ENCODE assay signal across 29 cellular contexts in genomic region chr3:154125378-154126030, GRCh38. TPM values are rescaled to one million over a fixed set of nuclear protein-coding genes. Genes with fewer than 3 reads are reported as not detected.
DNase-seq lines count a peak whose midpoint lies in the region; ATAC-seq and TF ChIP-seq lines count a peak whose summit lies in the region.
"Had no signal": no experiment of that assay in that cellular context is flagged by ENCODE, and none has a peak within 500 bp of the region (broad histone marks: within the 10 kb centered on the region; RNA-seq: fewer than 3 reads in every experiment).

No MANE protein-coding gene starts in this region.

- H3K23me2 ChIP-seq in H9 (ENCODE audit: insufficient read length, low read depth, low read length, poor library complexity, severe bottlenecking) = peaks cover 22% of the 10 kb centered on the region

- H3K79me1 ChIP-seq in mesenchymal stem cell (replicated peaks; ENCODE audit: low read length, poor library complexity, severe bottlenecking) (peaks cover 8% of the 10 kb centered on the region), H9 (ENCODE audit: insufficient read depth, low read depth, low read length, poor library complexity, severe bottlenecking) (no peaks in the 10 kb centered on the region)

- H4K91ac ChIP-seq in mesenchymal stem cell (ENCODE audit: low read length) (no peak overlapping the region), H9 (ENCODE audit: insufficient read length, low read depth, low read length) (no peak overlapping the region)

- H3K4me1 Mint-ChIP-seq in brain = peaks cover 56% of the 10 kb centered on the region
- peaks cover 28 to 29% of the 10 kb centered on the region in 2 experiments for H3K4me1 Mint-ChIP-seq in H9

- H3K4me3 Mint-ChIP-seq in brain (peak overlapping the region in 3 of 5 experiments; percentile 38 to 92 (median 66)), H9 (no peak overlapping the region)
- H3K4me3 Mint-ChIP-seq: activated CD8-positive, alpha-beta memory T cell treated with anti-CD3 and anti-CD28 coated beads, Interleukin-2, amount 10 ng/mL, durations not matched to agents 7 days and 5 days; dendritic cell treated with granulocyte-macrophage colony-stimulating factor and Interleukin-4, amounts not matched to agents 40 ng/mL and 50 ng/mL, for 4 days; HFFc6; naive thymus-derived CD8-positive, alpha-beta T cell; stimulated activated naive CD8-positive, alpha-beta T cell treated with anti-CD3 and anti-CD28 coated beads, Interleukin-15, Interleukin-2, amounts not matched to agents 100 ng/mL and 50 ng/mL, for 24 hours; T-helper 2 cell treated with Interferon-gamma antibody and Interleukin-4, amounts not matched to agents 5 μg/mL and 100 μg/mL, for 36 hours had no signal

- H3K9me3 Mint-ChIP-seq in brain (no peaks in the 10 kb centered on the region), H9 (no peaks in the 10 kb centered on the region)
- H3K9me3 Mint-ChIP-seq: dendritic cell treated with granulocyte-macrophage colony-stimulating factor and Interleukin-4, amounts not matched to agents 40 ng/mL and 50 ng/mL, for 4 days; naive thymus-derived CD8-positive, alpha-beta T cell; T-helper 2 cell treated with Interferon-gamma antibody and Interleukin-4, amounts not matched to agents 5 μg/mL and 100 μg/mL, for 36 hours had no signal

- peaks cover 26% of the 10 kb centered on the region for H3K27me3 Mint-ChIP-seq in brain
- peaks cover 27% of the 10 kb centered on the region for H3K27me3 Mint-ChIP-seq in H9 (ENCODE audit: low read depth)

- H3K18ac ChIP-seq in mesenchymal stem cell (ENCODE audit: low read depth in 1 of 2, low read length in 2 of 2) (no peak overlapping the region), H9 (ENCODE audit: insufficient read length, low read depth, low read length) (no peak overlapping the region)

- H2BK5ac ChIP-seq in mesenchymal stem cell (ENCODE audit: low read depth, low read length, poor library complexity, severe bottlenecking) (no peak overlapping the region), H9 (ENCODE audit: insufficient read length, low read length) (no peak overlapping the region)

- H2BK12ac ChIP-seq in mesenchymal stem cell (ENCODE audit: low read length in 2 of 2) = no peak overlapping the region
- no peak overlapping the region for H2BK12ac ChIP-seq in H9 (ENCODE audit: insufficient read length, low read depth, low read length)

- H3K14ac ChIP-seq in mesenchymal stem cell (ENCODE audit: low read length in 2 of 2) = no peak overlapping the region
- no peak overlapping the region for H3K14ac ChIP-seq in H9 (ENCODE audit: insufficient read depth, low read length)

- peaks cover 11% of the 10 kb centered on the region for H3K4me1 ChIP-seq in mesenchymal stem cell (ENCODE audit: control insufficient read depth, insufficient read depth, low read depth, low read length)
- H3K4me1 ChIP-seq in thoracic aorta (ENCODE audit: control insufficient read depth in 1 of 2, low read depth in 2 of 2) = peaks cover 0 to 37% of the 10 kb centered on the region in 2 donors
- peaks cover under 1% of the 10 kb centered on the region; the same call in 1 of the 2 replicates for H3K4me1 ChIP-seq in H9 (ENCODE audit: insufficient read depth, low read length)

- H3K36me3 Mint-ChIP-seq in brain (peaks cover 17% of the 10 kb centered on the region), H9 (ENCODE audit: insufficient read depth in 1 of 3, low read depth in 3 of 3) (peaks cover 11 to 26% (median 21%) of the 10 kb centered on the region in 3 experiments)
- H3K36me3 Mint-ChIP-seq: activated CD8-positive, alpha-beta memory T cell treated with anti-CD3 and anti-CD28 coated beads, Interleukin-2, amount 10 ng/mL, durations not matched to agents 7 days and 5 days; naive thymus-derived CD8-positive, alpha-beta T cell had no signal

- TF ChIP-seq CTCF in brain (conservative IDR thresholded peaks at IDR 0.05) (no peak), thoracic aorta (IDR thresholded peaks at IDR 0.05) (no peak), H9 (conservative IDR thresholded peaks at IDR 0.05) (no peak)

- H2BK15ac ChIP-seq in mesenchymal stem cell (ENCODE audit: low read depth, poor library complexity, severe bottlenecking) = no peak overlapping the region
- no peak overlapping the region for H2BK15ac ChIP-seq in H9 (ENCODE audit: low read depth, low read length)

- H2AK5ac ChIP-seq in mesenchymal stem cell (ENCODE audit: low read length, severe bottlenecking) = no peak overlapping the region
- no peak overlapping the region for H2AK5ac ChIP-seq in H9 (ENCODE audit: insufficient read length, low read length)

- H3K27ac ChIP-seq in mesenchymal stem cell (ENCODE audit: low read length, poor library complexity, severe bottlenecking) = peak overlapping the region; percentile 23
- no peak overlapping the region for H3K27ac ChIP-seq in thoracic aorta
- no peak overlapping the region for H3K27ac ChIP-seq in H9 (ENCODE audit: insufficient read length, low read depth, low read length)
- H3K27ac ChIP-seq: GM23248, ovary, VCaP had no signal

- no peak overlapping the region for H3K23ac ChIP-seq in mesenchymal stem cell (ENCODE audit: low read length in 2 of 2)
- H3K23ac ChIP-seq in H9 (ENCODE audit: insufficient read length, low read depth, low read length) = no peak overlapping the region

- H3K4me3 ChIP-seq in mesenchymal stem cell (ENCODE audit: insufficient read depth in 1 of 2, low read depth in 1 of 2, low read length in 2 of 2) (no peak overlapping the region), thoracic aorta (peak overlapping the region; percentile 89)
- H3K4me3 ChIP-seq: GM23248, ovary had no signal

- WGBS in mesenchymal stem cell = 100% methylated on average over 1 of the region's 2 CpGs
- WGBS in H9 (ENCODE audit: extremely low coverage, insufficient read length, low lambda C conversion rate) = no CpG with 5 or more reads among the region's 2 CpGs

- H4K8ac ChIP-seq in mesenchymal stem cell (ENCODE audit: low read length) (no peak overlapping the region), H9 (replicated peaks; ENCODE audit: insufficient read length, low read depth, low read length) (no peak overlapping the region)

- H2BK120ac ChIP-seq in mesenchymal stem cell (ENCODE audit: low read depth, low read length) (no peak overlapping the region), H9 (ENCODE audit: low read depth, low read length, poor library complexity, severe bottlenecking) (no peak overlapping the region)

- H3K36me3 ChIP-seq in mesenchymal stem cell (ENCODE audit: control insufficient read depth in 1 of 2, insufficient read depth in 2 of 2, low read depth in 1 of 2, low read length in 2 of 2) = no peaks in the 10 kb centered on the region
- H3K36me3 ChIP-seq in thoracic aorta = no peaks in the 10 kb centered on the region
- H3K36me3 ChIP-seq: ovary had no signal

- no peak overlapping the region for H3K9ac ChIP-seq in mesenchymal stem cell (ENCODE audit: low read length)
- no peak overlapping the region for H3K9ac ChIP-seq in H9 (ENCODE audit: extremely low read depth, insufficient read length, low read length)
- H3K9ac ChIP-seq: GM23248 had no signal

- no peak overlapping the region for H2BK20ac ChIP-seq in H9 (ENCODE audit: low read depth, low read length, poor library complexity, severe bottlenecking)

- DNase-seq in HT-29 (ENCODE audit: low spot score) = peak; percentile 56
- no peak for DNase-seq in mesenchymal stem cell
- no peak for DNase-seq in thoracic aorta (ENCODE audit: low spot score)
- no peak for DNase-seq in activated CD8-positive, alpha-beta memory T cell treated with anti-CD3 and anti-CD28 coated beads for 24 hours
- no peak for DNase-seq in mucosa of gallbladder (ENCODE audit: low spot score)
- DNase-seq in H9 = no peak
- DNase-seq: activated CD4-positive, alpha-beta T cell treated with anti-CD3 and anti-CD28 coated beads for 48 hours; activated CD8-positive, alpha-beta memory T cell treated with anti-CD3 and anti-CD28 coated beads, Interleukin-2, amount 10 ng/mL, durations not matched to agents 7 days and 5 days; activated naive CD4-positive, alpha-beta T cell treated with anti-CD3 and anti-CD28 coated beads, Interleukin-2, amount 50 U/mL, for 16 hours; anterior cingulate cortex; DMS 273 treated with DMSO at 0.1 percent for 48 hours; glutamatergic neuron; GM23248; HFFc6; KBM-7; mesendoderm; naive thymus-derived CD8-positive, alpha-beta T cell; NCI-H1436 treated with DMSO at 0.1 percent for 48 hours; NCI-H2171; NCI-H524 treated with DMSO at 0.1 percent for 48 hours; ovary; trophoblast cell had no signal

- H3K79me2 ChIP-seq in H9 (ENCODE audit: insufficient read depth, low read length) = no peaks in the 10 kb centered on the region; the same call in 1 of the 2 replicates

- no peak overlapping the region for H4K5ac ChIP-seq in H9 (ENCODE audit: insufficient read length, low read depth, low read length)

- H3K27ac Mint-ChIP-seq in brain (peak overlapping the region in 1 of 5 experiments; percentile 41), H9 (no peak overlapping the region)
- H3K27ac Mint-ChIP-seq: activated CD8-positive, alpha-beta memory T cell treated with anti-CD3 and anti-CD28 coated beads, Interleukin-2, amount 10 ng/mL, durations not matched to agents 7 days and 5 days; dendritic cell treated with granulocyte-macrophage colony-stimulating factor and Interleukin-4, amounts not matched to agents 40 ng/mL and 50 ng/mL, for 4 days; HFFc6; naive thymus-derived CD8-positive, alpha-beta T cell; stimulated activated naive CD8-positive, alpha-beta T cell treated with anti-CD3 and anti-CD28 coated beads, Interleukin-15, Interleukin-2, amounts not matched to agents 100 ng/mL and 50 ng/mL, for 24 hours; T-helper 2 cell treated with Interferon-gamma antibody and Interleukin-4, amounts not matched to agents 5 μg/mL and 100 μg/mL, for 36 hours had no signal

- H3K56ac ChIP-seq in H9 (ENCODE audit: insufficient read length, low read depth, low read length) = no peak overlapping the region

- H2AFZ ChIP-seq in mesenchymal stem cell (ENCODE audit: low read depth, low read length) (no peak overlapping the region), H9 (ENCODE audit: low read length) (no peak overlapping the region)
- H2AFZ ChIP-seq: GM23248 had no signal

- H4K20me1 ChIP-seq in H9 (ENCODE audit: control insufficient read depth, insufficient read depth, insufficient read length) = no peaks in the 10 kb centered on the region

- H3K4me2 ChIP-seq in mesenchymal stem cell (ENCODE audit: low read length, poor library complexity, severe bottlenecking) = no peak overlapping the region
- H3K4me2 ChIP-seq in H9 (ENCODE audit: insufficient read depth, insufficient read length, low read length) = no peak overlapping the region

- H3K9me3 ChIP-seq in mesenchymal stem cell (ENCODE audit: control insufficient read depth, low read length) = no peaks in the 10 kb centered on the region
- no peaks in the 10 kb centered on the region for H3K9me3 ChIP-seq in thoracic aorta
- no peaks in the 10 kb centered on the region for H3K9me3 ChIP-seq in H9 (ENCODE audit: control insufficient read depth, low read depth, low read length)
- H3K9me3 ChIP-seq: ovary had no signal

- no peak overlapping the region for H3K4ac ChIP-seq in mesenchymal stem cell (ENCODE audit: low read depth in 1 of 2, low read length in 2 of 2)
- no peak overlapping the region for H3K4ac ChIP-seq in H9 (ENCODE audit: low read depth, low read length)

- no peaks in the 10 kb centered on the region for H3K27me3 ChIP-seq in mesenchymal stem cell (ENCODE audit: control insufficient read depth in 1 of 2, insufficient read depth in 1 of 2, low read length in 2 of 2)
- no peaks in the 10 kb centered on the region for H3K27me3 ChIP-seq in thoracic aorta (replicated peaks; ENCODE audit: insufficient read depth)
- peaks cover 6% of the 10 kb centered on the region; the same call in 1 of the 2 replicates for H3K27me3 ChIP-seq in H9 (ENCODE audit: insufficient read depth, low read length)
- H3K27me3 ChIP-seq: ovary had no signal

- no peak overlapping the region for H3T11ph ChIP-seq in H9 (ENCODE audit: low read length)

- no peak for ATAC-seq in thoracic aorta (ENCODE audit: insufficient number of reproducible peaks, low FRiP score, low read depth)
- ATAC-seq in GM21367 (IDR thresholded peaks at IDR 0.05; ENCODE audit: unreplicated experiment) = no peak
- ATAC-seq: activated CD8-positive, alpha-beta memory T cell treated with anti-CD3 and anti-CD28 coated beads, Interleukin-2, amount 10 ng/mL, durations not matched to agents 7 days and 5 days; naive thymus-derived CD8-positive, alpha-beta T cell; sciatic nerve had no signal

RNA-seq across cellular contexts. Expression of gene ARHGEF26, which starts 4.3 kb away (rescaled TPM):
- total RNA-seq in HT-29 (2014; rRNA removed; shearing (Covaris generic)) = 8.3 and 11.3 TPM in 2 replicates
- polyA plus RNA-seq in brain (ENCODE audit: insufficient read depth, low read depth, low replicate concordance) = 14.4 TPM
- polyA plus RNA-seq in mesenchymal stem cell (2013, experiment 1 of 2) = 0.95 TPM
- 0.75 TPM for polyA plus RNA-seq in mesenchymal stem cell (2013, experiment 2 of 2)
- 10 to 100 TPM; 88.0 to 96.4 TPM for total RNA-seq in thoracic aorta
- 56.7 TPM for total RNA-seq in mucosa of gallbladder
- total RNA-seq in H9 (2021) = 12.4 and 13.7 TPM in 2 replicates

Comparison
In these comparisons a context has a peak if more than half of its experiments do, and no peak if none do; other contexts are left out.
1. H3K4me3 Mint-ChIP-seq: peak in brain (3 of 5); none in H9 (0 of 2).